ENCODE assay signal across 10 cellular contexts in the genomic region with DNA sequence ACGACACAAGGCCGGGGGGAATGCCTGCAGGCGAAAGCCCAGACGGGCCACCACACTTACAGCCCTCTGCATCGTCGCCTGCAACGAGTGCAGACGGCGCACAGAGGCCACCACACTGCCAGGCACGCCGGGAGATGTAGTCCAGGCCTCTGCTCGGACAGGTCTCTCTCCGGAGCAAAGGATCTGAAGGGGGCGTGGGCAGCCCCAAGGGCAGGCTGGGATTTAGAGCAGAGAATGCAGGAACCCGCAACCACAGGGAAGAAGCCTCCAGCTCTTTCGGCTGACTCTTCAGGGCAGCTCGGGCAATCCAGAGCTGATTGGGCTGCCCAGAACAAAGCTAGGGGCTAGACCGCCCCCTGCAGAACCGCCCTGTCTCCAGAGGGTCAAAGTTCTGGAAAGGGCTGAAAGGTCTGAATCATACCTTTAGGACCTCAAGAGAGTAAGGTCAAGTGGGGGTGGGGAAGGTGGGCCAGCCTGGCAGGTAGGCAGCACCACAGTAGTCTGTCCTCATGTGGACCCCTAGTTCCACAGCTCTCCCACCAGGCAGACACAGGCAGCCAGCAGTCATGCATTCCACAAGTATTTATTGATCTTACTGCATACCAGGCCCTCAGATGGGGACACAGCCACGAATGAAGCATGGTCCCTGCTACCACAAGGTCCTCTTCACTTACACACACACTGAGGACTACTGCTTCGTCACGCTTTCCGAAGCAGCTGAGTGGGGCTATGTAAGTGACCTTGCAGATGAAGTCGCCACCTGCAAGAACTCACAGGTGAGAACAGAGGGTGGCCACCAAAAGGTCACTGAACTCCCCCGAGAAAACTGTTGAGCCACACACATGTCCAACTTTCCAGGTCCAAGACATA. TPM values are rescaled to one million over a fixed set of nuclear protein-coding genes. Genes with fewer than 3 reads are reported as not detected.
DNase-seq lines count a peak whose midpoint lies in the region; ATAC-seq, FAIRE-seq and TF ChIP-seq lines count a peak whose summit lies in the region.
"Had no signal": no experiment of that assay in that cellular context is flagged by ENCODE, and none has a peak within 500 bp of the region (broad histone marks: within the 10 kb centered on the region; RNA-seq: fewer than 3 reads in every experiment).

A gene with protein sequence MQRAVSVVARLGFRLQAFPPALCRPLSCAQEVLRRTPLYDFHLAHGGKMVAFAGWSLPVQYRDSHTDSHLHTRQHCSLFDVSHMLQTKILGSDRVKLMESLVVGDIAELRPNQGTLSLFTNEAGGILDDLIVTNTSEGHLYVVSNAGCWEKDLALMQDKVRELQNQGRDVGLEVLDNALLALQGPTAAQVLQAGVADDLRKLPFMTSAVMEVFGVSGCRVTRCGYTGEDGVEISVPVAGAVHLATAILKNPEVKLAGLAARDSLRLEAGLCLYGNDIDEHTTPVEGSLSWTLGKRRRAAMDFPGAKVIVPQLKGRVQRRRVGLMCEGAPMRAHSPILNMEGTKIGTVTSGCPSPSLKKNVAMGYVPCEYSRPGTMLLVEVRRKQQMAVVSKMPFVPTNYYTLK (minus strand): TSS at position 95 of the 870 bp plus-strand sequence. CDS start 23 bp downstream, at position 72.

- no peaks in the 10 kb centered on the region for H3K79me2 ChIP-seq in PC-3 (ENCODE audit: low read length)

- no peaks in the 10 kb centered on the region for H4K20me1 ChIP-seq in PC-3 (ENCODE audit: low read length)

- TF ChIP-seq CTCF in PC-3 (conservative IDR thresholded peaks at IDR 0.05; ENCODE audit: low read depth, low read length) (no peak), liver (IDR thresholded peaks at IDR 0.05; ENCODE audit: low read depth, low read length, missing input control) (no peak)

- no TSS peak for BruUV-seq in PC-3 (replicated peaks; lab: Mats Ljungman, UMichigan)

- H3K4me1 ChIP-seq in PC-3 (ENCODE audit: insufficient read depth, low read length) (peaks cover 17% of the 10 kb centered on the region), liver (ENCODE audit: control insufficient read depth in 4 of 4, insufficient read depth in 4 of 4, low read length in 3 of 4) (peaks cover 5 to 26% (median 23%) of the 10 kb centered on the region in 4 donors)

- H3K4me3 ChIP-seq in PC-3 (ENCODE audit: low read length) (no peak within 1 kb of the TSS), liver (ENCODE audit: low read depth in 1 of 3, low read length in 3 of 3) (peak within 1 kb of the TSS; percentile 45 to 98 (median 55))

- DNase-seq in PC-3 (no peak), ecto neural progenitor cell (ENCODE audit: low spot score) (peak; percentile 92), substantia nigra (lab: John Stamatoyannopoulos, UW) (peak in 33 of 49 donors; percentile 2 to 88 (median 30)), NCI-H146 (lab: John Stamatoyannopoulos, UW) (no peak), GM19239 (ENCODE audit: insufficient read length, low spot score) (no peak), NCI-H1436 (lab: John Stamatoyannopoulos, UW) (no peak), NCI-H1694 (lab: John Stamatoyannopoulos, UW) (no peak)
- DNase-seq: NCI-H2107; stimulated activated CD4-positive, alpha-beta T cell treated with anti-CD3 and anti-CD28 coated beads, Interleukin-12 subunit alpha, Interleukin-12 subunit beta, amount 100 ng/mL, for 4 hours had no signal

- H3K36me3 ChIP-seq in PC-3 (ENCODE audit: low read depth, low read length): no peaks in the 10 kb centered on the region
- H3K36me3 ChIP-seq in liver (ENCODE audit: control insufficient read depth in 4 of 4, insufficient read depth in 3 of 4, low read depth in 1 of 4, low read length in 3 of 4): peaks cover 0 to 14% (median 7%) of the 10 kb centered on the region in 4 donors

- H3K27me3 ChIP-seq in PC-3 (ENCODE audit: low read length): no peaks in the 10 kb centered on the region
- H3K27me3 ChIP-seq in liver (ENCODE audit: control insufficient read depth in 4 of 4, insufficient read depth in 4 of 4, low read length in 3 of 4): no peaks in the 10 kb centered on the region

- POLR2A ChIA-PET in PC-3 (lab: Charles Lee; ENCODE audit: unreplicated experiment): no interaction called here

- no peaks in the 10 kb centered on the region for H3K9me2 ChIP-seq in PC-3 (replicated peaks; ENCODE audit: low read length)

- peaks cover 6% of the 10 kb centered on the region for H3F3A ChIP-seq in PC-3 (ENCODE audit: low read length, unreplicated experiment)

- no peak within 1 kb of the TSS for H3K9ac ChIP-seq in PC-3 (ENCODE audit: low read length)
- H3K9ac ChIP-seq in liver (ENCODE audit: low read depth in 1 of 2, low read length in 2 of 2): peak within 1 kb of the TSS in 1 of 2 donors; percentile 51

- H2AFZ ChIP-seq in PC-3 (ENCODE audit: low read length): no peak within 1 kb of the TSS

- WGBS in liver: 26% methylated on average over 25 of the region's 25 CpGs

- FAIRE-seq in GM19239 (lab: Jason Lieb, UNC): no peak

- peak in 1 of 2 donors; percentile 25 for TF ChIP-seq RAD21 in liver (IDR thresholded peaks at IDR 0.05)

- CTCF ChIA-PET in PC-3 (lab: Charles Lee): no interaction called here

- intact Hi-C loops in PC-3 (cut with micrococcal nuclease): no loop called here

- H3K9me3 ChIP-seq in PC-3 (ENCODE audit: low read length) (no peaks in the 10 kb centered on the region), liver (ENCODE audit: control insufficient read depth in 4 of 4, low read length in 3 of 4) (no peaks in the 10 kb centered on the region)

- H3K27ac ChIP-seq in PC-3 (ENCODE audit: low read length): peak within 1 kb of the TSS; percentile 70
- peak within 1 kb of the TSS; percentile 65 to 77 for H3K27ac ChIP-seq in liver (ENCODE audit: low read depth in 1 of 2, low read length in 2 of 2)
- no peak within 1 kb of the TSS for H3K27ac ChIP-seq in substantia nigra (ENCODE audit: low read depth, low read length, poor library complexity, severe bottlenecking)

- peak within 1 kb of the TSS; percentile 6; the same call in 1 of the 2 replicates for H3K4me2 ChIP-seq in PC-3 (ENCODE audit: low read length)

- no peak for ATAC-seq in PC-3

TF ChIP-seq in liver, 16 proteins besides CTCF, POLR2A, EP300 and RAD21 (continues in another document):
- TF ChIP-seq, protein P1, sequence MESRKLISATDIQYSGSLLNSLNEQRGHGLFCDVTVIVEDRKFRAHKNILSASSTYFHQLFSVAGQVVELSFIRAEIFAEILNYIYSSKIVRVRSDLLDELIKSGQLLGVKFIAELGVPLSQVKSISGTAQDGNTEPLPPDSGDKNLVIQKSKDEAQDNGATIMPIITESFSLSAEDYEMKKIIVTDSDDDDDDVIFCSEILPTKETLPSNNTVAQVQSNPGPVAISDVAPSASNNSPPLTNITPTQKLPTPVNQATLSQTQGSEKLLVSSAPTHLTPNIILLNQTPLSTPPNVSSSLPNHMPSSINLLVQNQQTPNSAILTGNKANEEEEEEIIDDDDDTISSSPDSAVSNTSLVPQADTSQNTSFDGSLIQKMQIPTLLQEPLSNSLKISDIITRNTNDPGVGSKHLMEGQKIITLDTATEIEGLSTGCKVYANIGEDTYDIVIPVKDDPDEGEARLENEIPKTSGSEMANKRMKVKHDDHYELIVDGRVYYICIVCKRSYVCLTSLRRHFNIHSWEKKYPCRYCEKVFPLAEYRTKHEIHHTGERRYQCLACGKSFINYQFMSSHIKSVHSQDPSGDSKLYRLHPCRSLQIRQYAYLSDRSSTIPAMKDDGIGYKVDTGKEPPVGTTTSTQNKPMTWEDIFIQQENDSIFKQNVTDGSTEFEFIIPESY (IDR thresholded peaks at IDR 0.05): no peak
- TF ChIP-seq HNF4G (IDR thresholded peaks at IDR 0.05) (peak; percentile 68), JUND (IDR thresholded peaks at IDR 0.05) (peak in 1 of 2 donors; percentile 43), YY1 (IDR thresholded peaks at IDR 0.05) (peak; percentile 70), EGR1 (IDR thresholded peaks at IDR 0.05; ENCODE audit: low read depth in 2 of 2) (no peak), RXRA (IDR thresholded peaks at IDR 0.05) (peak; percentile 51 to 71), HNF4A (conservative IDR thresholded peaks at IDR 0.05) (peak; percentile 78 to 84), GABPA (IDR thresholded peaks at IDR 0.05 in 1 of 2, conservative IDR thresholded peaks at IDR 0.05 in 1 of 2) (peak in 1 of 2 donors; percentile 59), FOXA1 (IDR thresholded peaks at IDR 0.05) (no peak), NR2F2 (IDR thresholded peaks at IDR 0.05) (peak; percentile 49), FOXA2 (IDR thresholded peaks at IDR 0.05) (no peak), SP1 (IDR thresholded peaks at IDR 0.05) (peak; percentile 72), TAF1 (conservative IDR thresholded peaks at IDR 0.05) (peak; percentile 42)
- TF ChIP-seq, protein P2, sequence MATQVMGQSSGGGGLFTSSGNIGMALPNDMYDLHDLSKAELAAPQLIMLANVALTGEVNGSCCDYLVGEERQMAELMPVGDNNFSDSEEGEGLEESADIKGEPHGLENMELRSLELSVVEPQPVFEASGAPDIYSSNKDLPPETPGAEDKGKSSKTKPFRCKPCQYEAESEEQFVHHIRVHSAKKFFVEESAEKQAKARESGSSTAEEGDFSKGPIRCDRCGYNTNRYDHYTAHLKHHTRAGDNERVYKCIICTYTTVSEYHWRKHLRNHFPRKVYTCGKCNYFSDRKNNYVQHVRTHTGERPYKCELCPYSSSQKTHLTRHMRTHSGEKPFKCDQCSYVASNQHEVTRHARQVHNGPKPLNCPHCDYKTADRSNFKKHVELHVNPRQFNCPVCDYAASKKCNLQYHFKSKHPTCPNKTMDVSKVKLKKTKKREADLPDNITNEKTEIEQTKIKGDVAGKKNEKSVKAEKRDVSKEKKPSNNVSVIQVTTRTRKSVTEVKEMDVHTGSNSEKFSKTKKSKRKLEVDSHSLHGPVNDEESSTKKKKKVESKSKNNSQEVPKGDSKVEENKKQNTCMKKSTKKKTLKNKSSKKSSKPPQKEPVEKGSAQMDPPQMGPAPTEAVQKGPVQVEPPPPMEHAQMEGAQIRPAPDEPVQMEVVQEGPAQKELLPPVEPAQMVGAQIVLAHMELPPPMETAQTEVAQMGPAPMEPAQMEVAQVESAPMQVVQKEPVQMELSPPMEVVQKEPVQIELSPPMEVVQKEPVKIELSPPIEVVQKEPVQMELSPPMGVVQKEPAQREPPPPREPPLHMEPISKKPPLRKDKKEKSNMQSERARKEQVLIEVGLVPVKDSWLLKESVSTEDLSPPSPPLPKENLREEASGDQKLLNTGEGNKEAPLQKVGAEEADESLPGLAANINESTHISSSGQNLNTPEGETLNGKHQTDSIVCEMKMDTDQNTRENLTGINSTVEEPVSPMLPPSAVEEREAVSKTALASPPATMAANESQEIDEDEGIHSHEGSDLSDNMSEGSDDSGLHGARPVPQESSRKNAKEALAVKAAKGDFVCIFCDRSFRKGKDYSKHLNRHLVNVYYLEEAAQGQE (IDR thresholded peaks at IDR 0.05): peak; percentile 53
- TF ChIP-seq, protein P3, sequence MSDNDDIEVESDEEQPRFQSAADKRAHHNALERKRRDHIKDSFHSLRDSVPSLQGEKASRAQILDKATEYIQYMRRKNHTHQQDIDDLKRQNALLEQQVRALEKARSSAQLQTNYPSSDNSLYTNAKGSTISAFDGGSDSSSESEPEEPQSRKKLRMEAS (IDR thresholded peaks at IDR 0.05): no peak

RNA-seq across cellular contexts. Expression of the gene that starts here (rescaled TPM):
- total RNA-seq in PC-3 (2014; rRNA removed): 1.6 and 1.8 TPM in 2 replicates
- total RNA-seq in liver: 10 to 100 TPM; 15.6 to 23.2 TPM
- polyA plus RNA-seq in liver: 10 to 100 TPM; 27.9 to 28.7 TPM

Comparison
In these comparisons a context has a peak if more than half of its experiments do, and no peak if none do; other contexts are left out.
1. DNase-seq: peak in ecto neural progenitor cell (single experiment) and substantia nigra (33 of 49); none in PC-3 (single experiment), NCI-H146 (single experiment), GM19239 (single experiment), NCI-H1436 (single experiment) and NCI-H1694 (single experiment).